3 cellular contexts compared by ENCODE assay signal in the genomic region with DNA sequence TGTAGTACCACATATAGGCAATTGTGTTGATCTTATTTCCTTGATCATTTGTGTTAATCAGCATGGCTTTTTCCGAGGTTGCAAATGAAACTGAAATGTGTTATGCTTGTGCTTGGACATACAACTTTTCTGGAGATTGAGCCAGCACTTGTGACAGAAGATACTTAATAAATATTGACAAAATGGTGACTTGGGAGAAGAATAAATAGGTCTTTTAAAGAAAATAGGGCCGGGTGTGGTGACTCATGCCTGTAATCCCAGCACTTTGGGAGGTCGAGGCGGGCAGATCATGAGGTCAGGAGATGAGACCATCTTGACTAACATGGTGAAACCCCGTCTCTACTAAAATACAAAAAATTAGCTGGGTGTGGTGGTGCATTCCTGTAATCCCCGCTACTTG. TPM values are rescaled to one million over a fixed set of nuclear protein-coding genes. Genes with fewer than 3 reads are reported as not detected.
"Had no signal": no experiment of that assay in that cellular context is flagged by ENCODE, and none has a peak within 500 bp of the region (broad histone marks: within the 10 kb centered on the region; RNA-seq: fewer than 3 reads in every experiment).

No MANE protein-coding gene starts in this region.

RNA-seq across cellular contexts. Expression of a gene that starts 58.5 kb away (rescaled TPM):
- total RNA-seq: GM23338, H1, H9 had no signal
